Comparison of ENCODE assay signal across 8 cellular contexts in the genomic region with DNA sequence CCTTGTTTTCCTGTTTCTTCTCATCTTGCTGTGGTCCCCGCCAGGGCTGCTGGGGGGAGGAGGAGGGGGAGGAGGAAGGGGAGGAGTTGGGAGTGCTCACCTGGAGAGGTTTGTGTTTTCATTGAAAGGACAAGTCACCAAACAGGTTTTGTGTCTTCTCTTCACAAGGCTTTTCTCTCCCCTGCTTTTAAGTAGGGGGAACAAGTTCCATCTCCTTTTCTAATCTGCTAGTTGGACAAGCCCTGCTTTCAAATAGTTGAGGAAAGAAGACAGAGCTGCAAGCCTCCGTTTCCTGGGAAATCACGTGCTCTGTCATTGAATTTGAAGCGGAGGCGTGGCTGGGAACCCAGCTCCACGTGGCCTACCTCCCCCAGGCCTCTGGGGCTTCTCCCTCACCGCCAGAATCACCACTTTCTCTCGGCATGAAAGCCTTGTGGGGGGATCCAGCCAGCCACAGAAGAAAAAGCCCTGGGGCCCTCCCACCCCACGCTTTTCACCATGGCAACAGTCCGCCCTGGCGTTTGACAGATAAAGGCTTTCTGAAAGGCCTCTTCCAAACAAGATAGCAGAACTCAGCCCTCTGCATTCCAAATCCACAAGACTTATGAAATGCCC. TPM values are rescaled to one million over a fixed set of nuclear protein-coding genes. Genes with fewer than 3 reads are reported as not detected.
DNase-seq lines count a peak whose midpoint lies in the region; ATAC-seq and TF ChIP-seq lines count a peak whose summit lies in the region.

No MANE protein-coding gene starts in this region.

- intact Hi-C loops in PC-3 (cut with micrococcal nuclease) (loop anchor here (10.0 kb wide), 1 partner anchor 110 kb away; no protein-coding TSS in a partner anchor), breast epithelium (cut with DNase I; ENCODE audit: low total_unique reads) (no loop called here), left lung (cut with DNase I) (no loop called here)

- H3K9me3 ChIP-seq in PC-3 (ENCODE audit: low read length) (no peaks in the 10 kb centered on the region), breast epithelium (no peaks in the 10 kb centered on the region), left lung (no peaks in the 10 kb centered on the region), MM.1S (replicated peaks; ENCODE audit: insufficient read depth, low read length) (no peaks in the 10 kb centered on the region)

- H3K79me2 ChIP-seq in PC-3 (ENCODE audit: low read length) (no peaks in the 10 kb centered on the region), MM.1S (ENCODE audit: low read length) (no peaks in the 10 kb centered on the region)

- H3K4me1 ChIP-seq in PC-3 (ENCODE audit: insufficient read depth, low read length) (peaks cover 21% of the 10 kb centered on the region), breast epithelium (peaks cover 4 to 14% of the 10 kb centered on the region in 2 donors), left lung (peaks cover 15 to 31% of the 10 kb centered on the region in 2 donors), MM.1S (ENCODE audit: low read length) (no peaks in the 10 kb centered on the region)

- H3K4me2 ChIP-seq in PC-3 (ENCODE audit: low read length) (peak overlapping the region; percentile 57), MM.1S (ENCODE audit: low read depth, low read length) (no peak overlapping the region)

- ATAC-seq in PC-3 (peak; percentile 12), left lung (peak; percentile 52), HG03095 (IDR thresholded peaks at IDR 0.05; ENCODE audit: unreplicated experiment) (no peak)

- H3K4me3 ChIP-seq in H7 (ENCODE audit: insufficient read depth, low read depth, low read length) (no peak overlapping the region), PC-3 (ENCODE audit: low read length) (no peak overlapping the region), breast epithelium (peak overlapping the region in 2 of 3 donors; percentile 26 to 29), left lung (no peak overlapping the region), MM.1S (ENCODE audit: low read length) (no peak overlapping the region)

- H3K9me2 ChIP-seq in PC-3 (replicated peaks; ENCODE audit: low read length) (no peaks in the 10 kb centered on the region), MM.1S (replicated peaks; ENCODE audit: insufficient read depth, low read length) (no peaks in the 10 kb centered on the region)

- H3F3A ChIP-seq in PC-3 (ENCODE audit: low read length, unreplicated experiment) (no peaks in the 10 kb centered on the region), MM.1S (ENCODE audit: insufficient read depth, low read length) (no peaks in the 10 kb centered on the region)

- no peaks in the 10 kb centered on the region for H3K27me3 ChIP-seq in H7 (ENCODE audit: control insufficient read depth, insufficient read depth, low read length)
- no peaks in the 10 kb centered on the region for H3K27me3 ChIP-seq in PC-3 (ENCODE audit: low read length)
- H3K27me3 ChIP-seq in breast epithelium: no peaks in the 10 kb centered on the region
- peaks cover 0 to 9% of the 10 kb centered on the region in 2 donors for H3K27me3 ChIP-seq in left lung
- H3K27me3 ChIP-seq in MM.1S (replicated peaks; ENCODE audit: insufficient read depth, low read length): peaks cover 24% of the 10 kb centered on the region

- no peak for TF ChIP-seq POLR2A in breast epithelium (IDR thresholded peaks at IDR 0.05)

- H2AFZ ChIP-seq in PC-3 (ENCODE audit: low read length) (no peak overlapping the region), MM.1S (ENCODE audit: low read length) (no peak overlapping the region)

- CTCF ChIA-PET in PC-3 (lab: Charles Lee): no interaction called here

- H3K9ac ChIP-seq in PC-3 (ENCODE audit: low read length): peak overlapping the region; percentile 86
- no peak overlapping the region for H3K9ac ChIP-seq in MM.1S (ENCODE audit: low read length)

- BruUV-seq in PC-3 (replicated peaks; lab: Mats Ljungman, UMichigan): TSS peak; percentile 68

- no peak for TF ChIP-seq CTCF in PC-3 (conservative IDR thresholded peaks at IDR 0.05; ENCODE audit: low read depth, low read length)
- no peak for TF ChIP-seq CTCF in breast epithelium (IDR thresholded peaks at IDR 0.05)
- no peak for TF ChIP-seq CTCF in left lung (IDR thresholded peaks at IDR 0.05)
- TF ChIP-seq CTCF in MM.1S (IDR thresholded peaks at IDR 0.05; ENCODE audit: low read length): no peak

- POLR2A ChIA-PET in PC-3 (lab: Charles Lee; ENCODE audit: unreplicated experiment): no interaction called here

- DNase-seq in H7 (peak; percentile 89), PC-3 (peak; percentile 68), breast epithelium (ENCODE audit: low spot score in 2 of 2) (peak; percentile 71 to 83), left lung (peak in 1 of 2 donors; percentile 68), RKO (ENCODE audit: low spot score) (no peak), MM.1S (no peak)
- peak; percentile 64 to 70 for DNase-seq in stimulated activated CD8-positive, alpha-beta memory T cell treated with anti-CD3 and anti-CD28 coated beads, Interleukin-15, amount 100 ng/mL, for 48 hours (ENCODE audit: low read depth in 2 of 2)

- peak overlapping the region; percentile 99 for H3K27ac ChIP-seq in PC-3 (ENCODE audit: low read length)
- H3K27ac ChIP-seq in breast epithelium: peak overlapping the region; percentile 80 to 95
- peak overlapping the region; percentile 80 to 83 for H3K27ac ChIP-seq in left lung
- no peak overlapping the region for H3K27ac ChIP-seq in MM.1S (ENCODE audit: low read length)

- H4K20me1 ChIP-seq in PC-3 (ENCODE audit: low read length) (no peaks in the 10 kb centered on the region), MM.1S (ENCODE audit: insufficient read depth, low read length) (no peaks in the 10 kb centered on the region)

- no peaks in the 10 kb centered on the region for H3K36me3 ChIP-seq in H7 (replicated peaks; ENCODE audit: control insufficient read depth, insufficient read depth, low read length)
- H3K36me3 ChIP-seq in PC-3 (ENCODE audit: low read depth, low read length): no peaks in the 10 kb centered on the region
- no peaks in the 10 kb centered on the region for H3K36me3 ChIP-seq in breast epithelium
- H3K36me3 ChIP-seq in left lung: no peaks in the 10 kb centered on the region
- H3K36me3 ChIP-seq in MM.1S (replicated peaks; ENCODE audit: insufficient read depth, low read length): no peaks in the 10 kb centered on the region

RNA-seq across cellular contexts. Expression of a gene that starts 51.5 kb away (rescaled TPM):
- total RNA-seq in H7 (2014; rRNA removed; shearing (Covaris generic)): 15.0 and 16.4 TPM in 2 replicates
- total RNA-seq in PC-3 (2014; rRNA removed) (52.5 and 66.0 TPM in 2 replicates), breast epithelium (1 to 10 TPM; 2.9 to 9.5 (median 8.5) TPM), left lung (10 to 100 TPM; 12.8 to 14.8 TPM)

Comparison
In these comparisons a context has a peak if more than half of its experiments do, and no peak if none do; other contexts are left out.
1. DNase-seq: peak in H7 (single experiment), PC-3 (single experiment), breast epithelium (2 of 2) and stimulated activated CD8-positive, alpha-beta memory T cell treated with anti-CD3 and anti-CD28 coated beads, Interleukin-15, amount 100 ng/mL, for 48 hours (2 of 2); none in RKO (single experiment) and MM.1S (single experiment).
2. H3K4me3 ChIP-seq: peak in breast epithelium (2 of 3); none in H7 (single experiment), PC-3 (single experiment), left lung (0 of 2) and MM.1S (single experiment).